In the genomic region with DNA sequence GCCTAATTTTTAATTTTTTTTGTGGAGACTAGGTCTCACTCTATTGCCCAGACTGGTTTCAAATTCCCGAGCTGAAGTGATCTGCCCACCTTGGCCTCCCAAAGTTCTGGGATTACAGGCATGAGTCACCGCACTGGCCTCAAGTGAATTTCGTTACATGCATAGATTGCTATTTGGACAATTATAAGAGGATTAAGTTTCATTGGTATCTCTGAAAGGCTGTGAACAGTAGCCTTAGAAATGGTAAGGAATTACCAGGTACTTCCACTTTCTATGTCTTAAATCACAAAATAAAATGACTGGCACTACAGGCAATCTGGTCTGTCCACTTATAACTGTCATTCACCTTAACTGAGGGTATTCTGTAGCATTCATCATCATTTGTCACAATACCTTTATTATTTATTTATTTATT, we compare ENCODE assay signal across 10 cellular contexts. TPM values are rescaled to one million over a fixed set of nuclear protein-coding genes. Genes with fewer than 3 reads are reported as not detected.
DNase-seq lines count a peak whose midpoint lies in the region; TF ChIP-seq lines count a peak whose summit lies in the region.
"Had no signal": no experiment of that assay in that cellular context is flagged by ENCODE, and none has a peak within 500 bp of the region (broad histone marks: within the 10 kb centered on the region; RNA-seq: fewer than 3 reads in every experiment).

No MANE protein-coding gene starts in this region.

- POLR2A ChIA-PET in GM10248 (lab: Yijun Ruan, JAX), result interaction anchor here (0.6 kb wide), 1 partner anchor 1407 kb away, joined by 3 read pairs; no protein-coding TSS in a partner anchor

- TF ChIP-seq CTCF in progenitor cell of endocrine pancreas (IDR thresholded peaks at IDR 0.05; ENCODE audit: unreplicated experiment), result no peak
- no peak for TF ChIP-seq CTCF in GM10248 (IDR thresholded peaks at IDR 0.05; ENCODE audit: control extremely low read depth, extremely low read depth, low read depth, missing control alignments)

- peak; percentile 83 for DNase-seq in HCEC 1CT
- DNase-seq in RKO (ENCODE audit: low spot score), result peak; percentile 61
- DNase-seq in epithelial cell of prostate (ENCODE audit: low read depth, low spot score), result no peak
- no peak for DNase-seq in progenitor cell of endocrine pancreas (ENCODE audit: low spot score, unreplicated experiment)
- no peak for DNase-seq in NCI-H1930 (lab: John Stamatoyannopoulos, UW)
- no peak for DNase-seq in GM10248 (ENCODE audit: extremely low spot score)
- no peak for DNase-seq in NCI-H2029 (lab: John Stamatoyannopoulos, UW)
- DNase-seq in NAMALWA (ENCODE audit: low spot score), result no peak

- no peak overlapping the region for H3K4me3 Mint-ChIP-seq in progenitor cell of endocrine pancreas (ENCODE audit: low read depth)
- H3K4me3 Mint-ChIP-seq: central memory CD8-positive, alpha-beta T cell; stimulated activated effector memory CD8-positive, alpha-beta T cell treated with anti-CD3 and anti-CD28 coated beads, Interleukin-12 subunit alpha, Interleukin-12 subunit beta, amount 100 ng/mL, for 72 hours had no signal

- peak overlapping the region; percentile 86 for H3K27ac Mint-ChIP-seq in progenitor cell of endocrine pancreas
- H3K27ac Mint-ChIP-seq: stimulated activated effector memory CD8-positive, alpha-beta T cell treated with anti-CD3 and anti-CD28 coated beads, Interleukin-12 subunit alpha, Interleukin-12 subunit beta, amount 100 ng/mL, for 72 hours had no signal

- H3K4me1 Mint-ChIP-seq in progenitor cell of endocrine pancreas (ENCODE audit: low read depth), result peaks cover 12% of the 10 kb centered on the region

- H3K27me3 Mint-ChIP-seq in progenitor cell of endocrine pancreas, result no peaks in the 10 kb centered on the region
- H3K27me3 Mint-ChIP-seq: central memory CD8-positive, alpha-beta T cell had no signal

- peak overlapping the region; percentile 73 for H3K27ac ChIP-seq in epithelial cell of prostate

- H3K36me3 Mint-ChIP-seq in progenitor cell of endocrine pancreas (ENCODE audit: insufficient read depth), result peaks cover 6% of the 10 kb centered on the region

- CTCF ChIA-PET in GM10248 (lab: Yijun Ruan, JAX), result interaction anchor here (1.2 to 12.0 kb wide), 6 partner anchors 8 to 105 kb away, joined by 3 to 444 read pairs (median 4); no protein-coding TSS in a partner anchor

- no peaks in the 10 kb centered on the region for H3K9me3 Mint-ChIP-seq in progenitor cell of endocrine pancreas (ENCODE audit: low read depth)
- H3K9me3 Mint-ChIP-seq: central memory CD8-positive, alpha-beta T cell; stimulated activated effector memory CD8-positive, alpha-beta T cell treated with anti-CD3 and anti-CD28 coated beads, Interleukin-12 subunit alpha, Interleukin-12 subunit beta, amount 100 ng/mL, for 72 hours had no signal

RNA-seq across cellular contexts. Expression of gene CCDC9, which starts 2.9 kb away (rescaled TPM):
- total RNA-seq in progenitor cell of endocrine pancreas, result 34.4 and 36.1 TPM in 2 replicates

RNA-seq across cellular contexts. Expression of gene INAFM1, which starts 21.2 kb away (rescaled TPM):
- 9.1 and 11.8 TPM in 2 replicates for total RNA-seq in progenitor cell of endocrine pancreas

RNA-seq across cellular contexts. Expression of gene BBC3, which starts 22.5 kb away (rescaled TPM):
- total RNA-seq in progenitor cell of endocrine pancreas, result 18.3 and 23.5 TPM in 2 replicates

RNA-seq across cellular contexts. Expression of gene C5AR1, which starts 56.2 kb away (rescaled TPM):
- total RNA-seq in progenitor cell of endocrine pancreas, result 2.4 and 2.9 TPM in 2 replicates

Comparison
In these comparisons a context has a peak if more than half of its experiments do, and no peak if none do; other contexts are left out.
1. DNase-seq: peak in HCEC 1CT (single experiment) and RKO (single experiment); none in epithelial cell of prostate (single experiment), progenitor cell of endocrine pancreas (single experiment), NCI-H1930 (0 of 2), GM10248 (single experiment), NCI-H2029 (single experiment) and NAMALWA (single experiment).